In genomic region chr3:172627057-172627809, GRCh38 we compare ENCODE assay signal across 12 cellular contexts.
DNase-seq lines count a peak whose midpoint lies in the region; ATAC-seq and TF ChIP-seq lines count a peak whose summit lies in the region.
"Had no signal": no experiment of that assay in that cellular context is flagged by ENCODE, and none has a peak within 500 bp of the region (broad histone marks: within the 10 kb centered on the region; RNA-seq: fewer than 3 reads in every experiment).

No MANE protein-coding gene starts in this region.

- intact Hi-C loops in esophagus muscularis mucosa (cut with DNase I): no loop called here

- H3K27me3 ChIP-seq in esophagus muscularis mucosa (no peaks in the 10 kb centered on the region), endodermal cell (ENCODE audit: control insufficient read depth, insufficient read depth, low read length, poor library complexity, severe bottlenecking) (no peaks in the 10 kb centered on the region)
- H3K27me3 ChIP-seq: upper lobe of left lung had no signal

- H3K4me1 Mint-ChIP-seq in endodermal cell: peaks cover 11% of the 10 kb centered on the region

- ATAC-seq in omental fat pad (ENCODE audit: low FRiP score) (peak; percentile 54), GM19452 (IDR thresholded peaks at IDR 0.05; ENCODE audit: unreplicated experiment) (no peak)

- POLR2A ChIA-PET in RWPE1 (lab: Yijun Ruan, JAX; ENCODE audit: low non-redundant PET): no interaction called here

- H3K27ac ChIP-seq in RWPE1: peak overlapping the region; percentile 81
- H3K27ac ChIP-seq in esophagus muscularis mucosa (replicated peaks in 1 of 4): peak overlapping the region; percentile 11 to 58 (median 26)
- no peak overlapping the region for H3K27ac ChIP-seq in endodermal cell (ENCODE audit: low read depth, low read length)

- peaks cover 17% of the 10 kb centered on the region for H3K36me3 Mint-ChIP-seq in endodermal cell (ENCODE audit: low read depth)

- CTCF ChIA-PET in RWPE1 (lab: Yijun Ruan, JAX): no interaction called here

- DNase-seq in GF-D8 (lab: John Stamatoyannopoulos, UW) (peak; percentile 12), RWPE1 (ENCODE audit: low spot score) (no peak), esophagus muscularis mucosa (ENCODE audit: extremely low spot score) (no peak), omental fat pad (ENCODE audit: low spot score) (no peak), endodermal cell (no peak)
- no peak for DNase-seq in activated CD4-positive, alpha-beta T cell treated with anti-CD3 and anti-CD28 coated beads, Interleukin-2, amount 50 U/mL, for 1 hour
- no peak for DNase-seq in activated CD8-positive, alpha-beta memory T cell treated with anti-CD3 and anti-CD28 coated beads, Interleukin-2, amount 50 U/mL, for 48 hours
- DNase-seq: activated CD4-positive, alpha-beta T cell treated with anti-CD3 and anti-CD28 coated beads, Interleukin-2, amount 10 ng/mL, durations not matched to agents 7 days and 5 days; DMS79; NCI-H1048; upper lobe of left lung had no signal

- H3K4me3 ChIP-seq in esophagus muscularis mucosa (no peak overlapping the region), endodermal cell (ENCODE audit: low read length) (no peak overlapping the region)
- H3K4me3 ChIP-seq: upper lobe of left lung had no signal

- H3K9me3 ChIP-seq in esophagus muscularis mucosa: no peaks in the 10 kb centered on the region
- H3K9me3 ChIP-seq in endodermal cell (ENCODE audit: control insufficient read depth, low read length): no peaks in the 10 kb centered on the region
- H3K9me3 ChIP-seq: upper lobe of left lung had no signal

- no peak overlapping the region for H3K9ac ChIP-seq in endodermal cell (ENCODE audit: extremely low read depth, low read length, poor library complexity, severe bottlenecking)

- H3K27me3 Mint-ChIP-seq in endodermal cell (ENCODE audit: insufficient read depth): no peaks in the 10 kb centered on the region
- H3K27me3 Mint-ChIP-seq: activated CD4-positive, alpha-beta T cell treated with anti-CD3 and anti-CD28 coated beads, Interleukin-2, amount 10 ng/mL, durations not matched to agents 7 days and 5 days had no signal

- H3K9me3 Mint-ChIP-seq in endodermal cell: peaks cover 14% of the 10 kb centered on the region
- H3K9me3 Mint-ChIP-seq: activated CD4-positive, alpha-beta T cell treated with anti-CD3 and anti-CD28 coated beads, Interleukin-2, amount 10 ng/mL, durations not matched to agents 7 days and 5 days had no signal

- H3K4me1 ChIP-seq in esophagus muscularis mucosa: peaks cover 24 to 62% (median 59%) of the 10 kb centered on the region in 4 donors
- no peaks in the 10 kb centered on the region for H3K4me1 ChIP-seq in endodermal cell (ENCODE audit: control insufficient read depth, insufficient read depth, low read length)

- TF ChIP-seq CTCF in RWPE1 (conservative IDR thresholded peaks at IDR 0.05; ENCODE audit: low read depth): no peak
- TF ChIP-seq CTCF in esophagus muscularis mucosa (IDR thresholded peaks at IDR 0.05): no peak
- TF ChIP-seq CTCF in omental fat pad (IDR thresholded peaks at IDR 0.05): no peak
- TF ChIP-seq CTCF in endodermal cell (conservative IDR thresholded peaks at IDR 0.05): no peak

- TF ChIP-seq EP300 in esophagus muscularis mucosa (IDR thresholded peaks at IDR 0.05): no peak

- no peak for TF ChIP-seq POLR2A in esophagus muscularis mucosa (IDR thresholded peaks at IDR 0.05; ENCODE audit: low read depth)

- WGBS in esophagus muscularis mucosa: 43% methylated on average over 4 of the region's 5 CpGs
- WGBS in endodermal cell (ENCODE audit: insufficient coverage in 1 of 2, insufficient read length in 1 of 2), 2 experiments: 93 to 100% methylated on average over 2 to 5 of the region's 5 CpGs

- no peak overlapping the region for H3K27ac Mint-ChIP-seq in endodermal cell
- H3K27ac Mint-ChIP-seq: activated CD4-positive, alpha-beta T cell treated with anti-CD3 and anti-CD28 coated beads, Interleukin-2, amount 10 ng/mL, durations not matched to agents 7 days and 5 days had no signal

- no peak overlapping the region for H3K4me3 Mint-ChIP-seq in endodermal cell
- H3K4me3 Mint-ChIP-seq: activated CD4-positive, alpha-beta T cell treated with anti-CD3 and anti-CD28 coated beads, Interleukin-2, amount 10 ng/mL, durations not matched to agents 7 days and 5 days had no signal

- peaks cover 0 to 5% (median 0%) of the 10 kb centered on the region in 4 donors for H3K36me3 ChIP-seq in esophagus muscularis mucosa
- H3K36me3 ChIP-seq in endodermal cell (ENCODE audit: control insufficient read depth, insufficient read depth, low read length): no peaks in the 10 kb centered on the region
- H3K36me3 ChIP-seq: upper lobe of left lung had no signal
